Comparison of ENCODE assay signal across 1 cellular context in the genomic region with DNA sequence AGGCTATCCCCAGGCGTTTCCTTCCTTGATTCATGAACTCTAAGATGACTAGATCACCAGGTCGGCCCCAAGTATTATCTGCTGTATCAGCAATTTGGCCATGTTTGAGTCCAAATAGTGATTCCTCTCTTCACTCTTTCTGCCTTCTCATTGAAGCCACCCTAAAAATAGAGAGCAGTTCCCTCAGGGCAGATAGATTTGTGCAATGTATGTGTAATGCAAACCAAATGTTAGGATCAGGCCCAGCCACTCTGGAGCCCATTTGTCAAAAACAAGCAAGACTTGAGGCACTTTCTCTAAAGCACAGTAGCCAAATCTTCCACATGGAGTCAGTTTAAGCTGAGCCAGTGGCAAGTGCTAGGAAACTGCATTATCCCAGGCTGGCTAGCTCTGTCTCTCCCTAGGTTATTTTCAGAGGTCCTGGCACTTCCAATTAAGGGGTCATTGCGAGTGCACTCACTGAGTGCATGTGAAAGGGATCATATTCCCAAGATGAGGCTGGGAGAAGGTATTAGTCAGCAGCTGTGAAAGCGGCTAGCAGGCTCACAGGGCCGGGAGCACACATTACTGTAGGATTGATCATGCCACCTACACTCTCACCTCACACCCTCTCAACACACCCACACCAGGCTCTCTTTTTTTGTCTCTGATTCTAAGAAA.
TF ChIP-seq lines count a peak whose summit lies in the region.

No MANE protein-coding gene starts in this region.

TF ChIP-seq in GM23338, 12 proteins besides CTCF, POLR2A, EP300 and RAD21 (continued from another document):
- TF ChIP-seq EZH2 (IDR thresholded peaks at IDR 0.05; ENCODE audit: low read depth, unreplicated experiment) (no peak), POLR2AphosphoS5 (IDR thresholded peaks at IDR 0.05; ENCODE audit: low read depth) (no peak), ZNF331 (CRISPR knock-in tag; IDR thresholded peaks at IDR 0.05; ENCODE audit: low read depth) (no peak)
- TF ChIP-seq, protein P1, sequence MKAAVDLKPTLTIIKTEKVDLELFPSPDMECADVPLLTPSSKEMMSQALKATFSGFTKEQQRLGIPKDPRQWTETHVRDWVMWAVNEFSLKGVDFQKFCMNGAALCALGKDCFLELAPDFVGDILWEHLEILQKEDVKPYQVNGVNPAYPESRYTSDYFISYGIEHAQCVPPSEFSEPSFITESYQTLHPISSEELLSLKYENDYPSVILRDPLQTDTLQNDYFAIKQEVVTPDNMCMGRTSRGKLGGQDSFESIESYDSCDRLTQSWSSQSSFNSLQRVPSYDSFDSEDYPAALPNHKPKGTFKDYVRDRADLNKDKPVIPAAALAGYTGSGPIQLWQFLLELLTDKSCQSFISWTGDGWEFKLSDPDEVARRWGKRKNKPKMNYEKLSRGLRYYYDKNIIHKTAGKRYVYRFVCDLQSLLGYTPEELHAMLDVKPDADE (IDR thresholded peaks at IDR 0.05): no peak
